In the genomic region with DNA sequence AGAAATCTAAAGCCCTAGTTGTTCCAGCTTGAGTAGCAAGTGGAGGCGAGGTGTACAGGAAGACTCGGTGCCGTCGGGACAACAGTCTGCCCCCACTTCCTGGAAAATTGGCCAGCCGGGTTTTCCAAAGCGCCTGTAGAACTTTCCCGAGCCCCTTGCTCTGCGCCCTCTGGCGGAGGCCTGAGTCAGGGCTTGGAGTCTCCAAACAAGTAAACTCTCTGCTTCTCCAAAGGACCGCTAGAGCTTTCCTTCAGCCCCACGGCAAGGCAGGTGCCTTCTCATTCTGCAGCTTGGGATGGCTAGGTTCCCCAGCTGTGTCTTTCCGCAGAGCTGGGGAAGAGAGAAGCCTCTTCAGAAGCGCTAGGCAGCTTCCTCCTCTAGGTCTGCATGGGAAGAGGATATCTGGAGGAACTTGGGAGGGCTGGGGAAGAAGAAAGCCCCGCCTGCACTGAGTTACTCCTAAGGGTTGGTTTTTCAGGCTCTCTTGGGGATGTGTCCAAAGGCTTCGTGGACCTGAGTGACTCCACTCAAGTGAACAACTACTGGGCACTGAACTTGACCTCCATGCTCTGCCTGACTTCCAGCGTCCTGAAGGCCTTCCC, we compare ENCODE assay signal across 1 cellular context.
TF ChIP-seq lines count a peak whose summit lies in the region.

No MANE protein-coding gene starts in this region.

TF ChIP-seq in HepG2, 621 proteins besides CTCF, POLR2A, EP300 and RAD21 (continued from another document and continues in another):
- TF ChIP-seq, protein P1, sequence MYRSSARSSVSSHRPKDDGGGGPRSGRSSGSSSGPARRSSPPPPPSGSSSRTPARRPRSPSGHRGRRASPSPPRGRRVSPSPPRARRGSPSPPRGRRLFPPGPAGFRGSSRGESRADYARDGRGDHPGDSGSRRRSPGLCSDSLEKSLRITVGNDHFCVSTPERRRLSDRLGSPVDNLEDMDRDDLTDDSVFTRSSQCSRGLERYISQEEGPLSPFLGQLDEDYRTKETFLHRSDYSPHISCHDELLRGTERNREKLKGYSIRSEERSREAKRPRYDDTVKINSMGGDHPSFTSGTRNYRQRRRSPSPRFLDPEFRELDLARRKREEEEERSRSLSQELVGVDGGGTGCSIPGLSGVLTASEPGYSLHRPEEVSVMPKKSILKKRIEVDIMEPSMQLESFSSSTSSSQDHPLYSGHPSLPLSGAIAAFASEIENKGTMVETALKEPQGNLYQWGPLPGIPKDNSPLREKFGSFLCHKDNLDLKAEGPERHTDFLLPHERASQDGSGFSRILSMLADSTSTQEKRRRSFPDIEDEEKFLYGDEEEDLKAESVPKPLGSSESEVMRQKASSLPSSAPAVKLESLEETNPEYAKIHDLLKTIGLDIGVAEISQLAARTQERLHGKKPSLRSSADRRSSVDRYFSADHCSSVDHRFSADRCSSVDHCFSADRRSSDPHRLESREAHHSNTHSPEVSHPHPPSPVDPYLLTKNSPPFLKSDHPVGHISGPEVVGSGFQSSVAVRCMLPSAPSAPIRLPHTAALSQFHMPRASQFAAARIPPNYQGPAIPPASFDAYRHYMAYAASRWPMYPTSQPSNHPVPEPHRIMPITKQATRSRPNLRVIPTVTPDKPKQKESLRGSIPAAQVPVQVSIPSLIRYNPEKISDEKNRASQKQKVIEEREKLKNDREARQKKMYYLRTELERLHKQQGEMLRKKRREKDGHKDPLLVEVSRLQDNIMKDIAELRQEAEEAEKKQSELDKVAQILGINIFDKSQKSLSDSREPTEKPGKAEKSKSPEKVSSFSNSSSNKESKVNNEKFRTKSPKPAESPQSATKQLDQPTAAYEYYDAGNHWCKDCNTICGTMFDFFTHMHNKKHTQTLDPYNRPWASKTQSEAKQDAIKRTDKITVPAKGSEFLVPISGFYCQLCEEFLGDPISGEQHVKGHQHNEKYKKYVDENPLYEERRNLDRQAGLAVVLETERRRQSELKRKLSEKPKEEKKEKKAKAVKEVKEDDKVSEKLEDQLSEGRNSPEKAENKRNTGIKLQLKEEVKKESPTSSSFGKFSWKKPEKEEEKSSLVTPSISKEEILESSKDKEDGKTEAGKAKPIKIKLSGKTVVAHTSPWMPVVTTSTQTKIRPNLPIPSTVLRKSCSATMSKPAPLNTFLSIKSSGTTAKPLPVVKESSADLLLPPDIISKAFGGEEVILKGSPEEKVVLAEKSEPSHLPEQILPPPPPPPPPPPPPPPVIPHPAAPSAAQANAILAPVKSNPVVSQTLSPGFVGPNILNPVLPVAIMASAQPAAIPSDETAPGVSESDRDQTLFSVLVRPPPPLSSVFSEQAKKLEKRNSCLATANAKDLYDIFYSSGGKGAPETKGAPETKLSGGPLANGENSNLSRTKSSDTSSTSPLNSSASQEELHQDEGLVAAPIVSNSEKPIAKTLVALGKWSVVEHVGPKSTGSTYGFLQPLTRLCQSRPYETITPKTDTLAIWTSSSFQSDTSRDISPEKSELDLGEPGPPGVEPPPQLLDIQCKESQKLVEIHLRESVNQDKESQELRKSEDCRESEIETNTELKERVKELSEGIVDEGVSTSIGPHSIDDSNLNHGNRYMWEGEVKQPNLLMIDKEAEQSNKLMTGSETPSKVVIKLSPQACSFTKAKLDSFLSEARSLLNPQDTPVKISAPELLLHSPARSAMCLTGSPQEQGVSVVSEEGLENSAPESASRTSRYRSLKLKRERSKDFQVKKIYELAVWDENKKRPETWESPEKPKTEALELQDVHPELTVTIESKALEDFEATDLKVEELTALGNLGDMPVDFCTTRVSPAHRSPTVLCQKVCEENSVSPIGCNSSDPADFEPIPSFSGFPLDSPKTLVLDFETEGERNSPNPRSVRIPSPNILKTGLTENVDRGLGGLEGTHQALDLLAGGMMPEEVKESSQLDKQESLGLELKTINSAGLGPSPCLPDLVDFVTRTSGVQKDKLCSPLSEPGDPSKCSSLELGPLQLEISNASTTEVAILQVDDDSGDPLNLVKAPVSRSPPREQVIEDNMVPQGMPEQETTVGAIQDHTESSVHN (CRISPR knock-in tag; IDR thresholded peaks at IDR 0.05) = no peak; the same call in 1 of the 2 replicates
- TF ChIP-seq GABPA (IDR thresholded peaks at IDR 0.05; ENCODE audit: low read depth, low read length) = peak; percentile 22; the same call in 1 of the 2 replicates
- peak; percentile 63 for TF ChIP-seq GABPA (CRISPR knock-in tag; IDR thresholded peaks at IDR 0.05; ENCODE audit: low read depth)
- no peak for TF ChIP-seq WIZ (CRISPR knock-in tag; IDR thresholded peaks at IDR 0.05)
- no peak for TF ChIP-seq SETDB1 (CRISPR knock-in tag; IDR thresholded peaks at IDR 0.05; ENCODE audit: borderline replicate concordance)
- TF ChIP-seq SRSF4 (IDR thresholded peaks at IDR 0.05; ENCODE audit: low read depth, low read length, poor library complexity, severe bottlenecking) = no peak
- TF ChIP-seq STAT5B (CRISPR knock-in tag; IDR thresholded peaks at IDR 0.05) = 0 out of 2 replicates have a peak, but pooled peaks have one; percentile 57
- peak; percentile 64; the same call in 1 of the 2 replicates for TF ChIP-seq GZF1 (CRISPR knock-in tag; IDR thresholded peaks at IDR 0.05)
- TF ChIP-seq, protein P2, sequence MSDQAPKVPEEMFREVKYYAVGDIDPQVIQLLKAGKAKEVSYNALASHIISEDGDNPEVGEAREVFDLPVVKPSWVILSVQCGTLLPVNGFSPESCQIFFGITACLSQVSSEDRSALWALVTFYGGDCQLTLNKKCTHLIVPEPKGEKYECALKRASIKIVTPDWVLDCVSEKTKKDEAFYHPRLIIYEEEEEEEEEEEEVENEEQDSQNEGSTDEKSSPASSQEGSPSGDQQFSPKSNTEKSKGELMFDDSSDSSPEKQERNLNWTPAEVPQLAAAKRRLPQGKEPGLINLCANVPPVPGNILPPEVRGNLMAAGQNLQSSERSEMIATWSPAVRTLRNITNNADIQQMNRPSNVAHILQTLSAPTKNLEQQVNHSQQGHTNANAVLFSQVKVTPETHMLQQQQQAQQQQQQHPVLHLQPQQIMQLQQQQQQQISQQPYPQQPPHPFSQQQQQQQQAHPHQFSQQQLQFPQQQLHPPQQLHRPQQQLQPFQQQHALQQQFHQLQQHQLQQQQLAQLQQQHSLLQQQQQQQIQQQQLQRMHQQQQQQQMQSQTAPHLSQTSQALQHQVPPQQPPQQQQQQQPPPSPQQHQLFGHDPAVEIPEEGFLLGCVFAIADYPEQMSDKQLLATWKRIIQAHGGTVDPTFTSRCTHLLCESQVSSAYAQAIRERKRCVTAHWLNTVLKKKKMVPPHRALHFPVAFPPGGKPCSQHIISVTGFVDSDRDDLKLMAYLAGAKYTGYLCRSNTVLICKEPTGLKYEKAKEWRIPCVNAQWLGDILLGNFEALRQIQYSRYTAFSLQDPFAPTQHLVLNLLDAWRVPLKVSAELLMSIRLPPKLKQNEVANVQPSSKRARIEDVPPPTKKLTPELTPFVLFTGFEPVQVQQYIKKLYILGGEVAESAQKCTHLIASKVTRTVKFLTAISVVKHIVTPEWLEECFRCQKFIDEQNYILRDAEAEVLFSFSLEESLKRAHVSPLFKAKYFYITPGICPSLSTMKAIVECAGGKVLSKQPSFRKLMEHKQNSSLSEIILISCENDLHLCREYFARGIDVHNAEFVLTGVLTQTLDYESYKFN (CRISPR knock-in tag; conservative IDR thresholded peaks at IDR 0.05) = no peak
- no peak for TF ChIP-seq ZNF564 (CRISPR knock-in tag; IDR thresholded peaks at IDR 0.05)
- TF ChIP-seq, protein P3, sequence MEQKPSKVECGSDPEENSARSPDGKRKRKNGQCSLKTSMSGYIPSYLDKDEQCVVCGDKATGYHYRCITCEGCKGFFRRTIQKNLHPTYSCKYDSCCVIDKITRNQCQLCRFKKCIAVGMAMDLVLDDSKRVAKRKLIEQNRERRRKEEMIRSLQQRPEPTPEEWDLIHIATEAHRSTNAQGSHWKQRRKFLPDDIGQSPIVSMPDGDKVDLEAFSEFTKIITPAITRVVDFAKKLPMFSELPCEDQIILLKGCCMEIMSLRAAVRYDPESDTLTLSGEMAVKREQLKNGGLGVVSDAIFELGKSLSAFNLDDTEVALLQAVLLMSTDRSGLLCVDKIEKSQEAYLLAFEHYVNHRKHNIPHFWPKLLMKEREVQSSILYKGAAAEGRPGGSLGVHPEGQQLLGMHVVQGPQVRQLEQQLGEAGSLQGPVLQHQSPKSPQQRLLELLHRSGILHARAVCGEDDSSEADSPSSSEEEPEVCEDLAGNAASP (CRISPR knock-in tag; IDR thresholded peaks at IDR 0.05; ENCODE audit: borderline replicate concordance) = peak; percentile 68
- TF ChIP-seq SIX1 (CRISPR knock-in tag; IDR thresholded peaks at IDR 0.05; ENCODE audit: borderline replicate concordance) = no peak
- TF ChIP-seq, protein P4, sequence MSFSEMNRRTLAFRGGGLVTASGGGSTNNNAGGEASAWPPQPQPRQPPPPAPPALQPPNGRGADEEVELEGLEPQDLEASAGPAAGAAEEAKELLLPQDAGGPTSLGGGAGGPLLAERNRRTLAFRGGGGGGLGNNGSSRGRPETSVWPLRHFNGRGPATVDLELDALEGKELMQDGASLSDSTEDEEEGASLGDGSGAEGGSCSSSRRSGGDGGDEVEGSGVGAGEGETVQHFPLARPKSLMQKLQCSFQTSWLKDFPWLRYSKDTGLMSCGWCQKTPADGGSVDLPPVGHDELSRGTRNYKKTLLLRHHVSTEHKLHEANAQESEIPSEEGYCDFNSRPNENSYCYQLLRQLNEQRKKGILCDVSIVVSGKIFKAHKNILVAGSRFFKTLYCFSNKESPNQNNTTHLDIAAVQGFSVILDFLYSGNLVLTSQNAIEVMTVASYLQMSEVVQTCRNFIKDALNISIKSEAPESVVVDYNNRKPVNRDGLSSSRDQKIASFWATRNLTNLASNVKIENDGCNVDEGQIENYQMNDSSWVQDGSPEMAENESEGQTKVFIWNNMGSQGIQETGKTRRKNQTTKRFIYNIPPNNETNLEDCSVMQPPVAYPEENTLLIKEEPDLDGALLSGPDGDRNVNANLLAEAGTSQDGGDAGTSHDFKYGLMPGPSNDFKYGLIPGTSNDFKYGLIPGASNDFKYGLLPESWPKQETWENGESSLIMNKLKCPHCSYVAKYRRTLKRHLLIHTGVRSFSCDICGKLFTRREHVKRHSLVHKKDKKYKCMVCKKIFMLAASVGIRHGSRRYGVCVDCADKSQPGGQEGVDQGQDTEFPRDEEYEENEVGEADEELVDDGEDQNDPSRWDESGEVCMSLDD (CRISPR knock-in tag; IDR thresholded peaks at IDR 0.05; ENCODE audit: borderline replicate concordance) = no peak
- TF ChIP-seq, protein P5, sequence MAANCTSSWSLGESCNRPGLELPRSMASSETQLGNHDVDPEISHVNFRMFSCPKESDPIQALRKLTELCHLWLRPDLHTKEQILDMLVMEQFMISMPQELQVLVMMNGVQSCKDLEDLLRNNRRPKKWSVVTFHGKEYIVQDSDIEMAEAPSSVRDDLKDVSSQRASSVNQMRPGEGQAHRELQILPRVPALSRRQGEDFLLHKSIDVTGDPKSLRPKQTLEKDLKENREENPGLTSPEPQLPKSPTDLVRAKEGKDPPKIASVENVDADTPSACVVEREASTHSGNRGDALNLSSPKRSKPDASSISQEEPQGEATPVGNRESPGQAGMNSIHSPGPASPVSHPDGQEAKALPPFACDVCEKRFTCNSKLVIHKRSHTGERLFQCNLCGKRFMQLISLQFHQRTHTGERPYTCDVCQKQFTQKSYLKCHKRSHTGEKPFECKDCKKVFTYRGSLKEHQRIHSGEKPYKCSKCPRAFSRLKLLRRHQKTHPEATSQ (CRISPR knock-in tag; IDR thresholded peaks at IDR 0.05; ENCODE audit: borderline replicate concordance) = 0 out of 2 replicates have a peak, but pooled peaks have one; percentile 18
- no peak for TF ChIP-seq SIN3B (IDR thresholded peaks at IDR 0.05; ENCODE audit: low read length)
- TF ChIP-seq ZNF841 (CRISPR knock-in tag; IDR thresholded peaks at IDR 0.05; ENCODE audit: borderline replicate concordance) = no peak
- TF ChIP-seq KLF9 (CRISPR knock-in tag; IDR thresholded peaks at IDR 0.05; ENCODE audit: low read depth) = no peak
- no peak for TF ChIP-seq FOXP1 (IDR thresholded peaks at IDR 0.05)
- peak; percentile 51; the same call in 1 of the 2 replicates for TF ChIP-seq FOXP1 (CRISPR knock-in tag; IDR thresholded peaks at IDR 0.05)
- TF ChIP-seq, protein P6, sequence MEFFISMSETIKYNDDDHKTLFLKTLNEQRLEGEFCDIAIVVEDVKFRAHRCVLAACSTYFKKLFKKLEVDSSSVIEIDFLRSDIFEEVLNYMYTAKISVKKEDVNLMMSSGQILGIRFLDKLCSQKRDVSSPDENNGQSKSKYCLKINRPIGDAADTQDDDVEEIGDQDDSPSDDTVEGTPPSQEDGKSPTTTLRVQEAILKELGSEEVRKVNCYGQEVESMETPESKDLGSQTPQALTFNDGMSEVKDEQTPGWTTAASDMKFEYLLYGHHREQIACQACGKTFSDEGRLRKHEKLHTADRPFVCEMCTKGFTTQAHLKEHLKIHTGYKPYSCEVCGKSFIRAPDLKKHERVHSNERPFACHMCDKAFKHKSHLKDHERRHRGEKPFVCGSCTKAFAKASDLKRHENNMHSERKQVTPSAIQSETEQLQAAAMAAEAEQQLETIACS (CRISPR knock-in tag; IDR thresholded peaks at IDR 0.05) = no peak
- no peak for TF ChIP-seq MATR3 (CRISPR knock-in tag; IDR thresholded peaks at IDR 0.05)
- TF ChIP-seq POGZ (CRISPR knock-in tag; IDR thresholded peaks at IDR 0.05) = 0 out of 2 replicates have a peak, but pooled peaks have one; percentile 43
- TF ChIP-seq, protein P7, sequence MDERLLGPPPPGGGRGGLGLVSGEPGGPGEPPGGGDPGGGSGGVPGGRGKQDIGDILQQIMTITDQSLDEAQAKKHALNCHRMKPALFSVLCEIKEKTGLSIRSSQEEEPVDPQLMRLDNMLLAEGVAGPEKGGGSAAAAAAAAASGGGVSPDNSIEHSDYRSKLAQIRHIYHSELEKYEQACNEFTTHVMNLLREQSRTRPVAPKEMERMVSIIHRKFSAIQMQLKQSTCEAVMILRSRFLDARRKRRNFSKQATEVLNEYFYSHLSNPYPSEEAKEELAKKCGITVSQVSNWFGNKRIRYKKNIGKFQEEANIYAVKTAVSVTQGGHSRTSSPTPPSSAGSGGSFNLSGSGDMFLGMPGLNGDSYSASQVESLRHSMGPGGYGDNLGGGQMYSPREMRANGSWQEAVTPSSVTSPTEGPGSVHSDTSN (CRISPR knock-in tag; IDR thresholded peaks at IDR 0.05) = no peak
- TF ChIP-seq, protein P8, sequence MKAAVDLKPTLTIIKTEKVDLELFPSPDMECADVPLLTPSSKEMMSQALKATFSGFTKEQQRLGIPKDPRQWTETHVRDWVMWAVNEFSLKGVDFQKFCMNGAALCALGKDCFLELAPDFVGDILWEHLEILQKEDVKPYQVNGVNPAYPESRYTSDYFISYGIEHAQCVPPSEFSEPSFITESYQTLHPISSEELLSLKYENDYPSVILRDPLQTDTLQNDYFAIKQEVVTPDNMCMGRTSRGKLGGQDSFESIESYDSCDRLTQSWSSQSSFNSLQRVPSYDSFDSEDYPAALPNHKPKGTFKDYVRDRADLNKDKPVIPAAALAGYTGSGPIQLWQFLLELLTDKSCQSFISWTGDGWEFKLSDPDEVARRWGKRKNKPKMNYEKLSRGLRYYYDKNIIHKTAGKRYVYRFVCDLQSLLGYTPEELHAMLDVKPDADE (CRISPR knock-in tag; IDR thresholded peaks at IDR 0.05) = no peak
- TF ChIP-seq XRCC5 (optimal IDR thresholded peaks at IDR 0.05; ENCODE audit: low read length) = peak; percentile 100
- TF ChIP-seq IRF2 (CRISPR knock-in tag; IDR thresholded peaks at IDR 0.05) = no peak
- TF ChIP-seq SOX13 (IDR thresholded peaks at IDR 0.05) = no peak
- peak in 1 of 2 experiments; percentile 68; a peak in 2 of 4 replicates for TF ChIP-seq SOX13 (CRISPR knock-in tag; conservative IDR thresholded peaks at IDR 0.05 in 1 of 2, IDR thresholded peaks at IDR 0.05 in 1 of 2)
- no peak for TF ChIP-seq GTF2F1 (IDR thresholded peaks at IDR 0.05; ENCODE audit: low read length)
- TF ChIP-seq MAZ (IDR thresholded peaks at IDR 0.05; ENCODE audit: borderline replicate concordance, low read depth, low read length) = 0 out of 2 replicates have a peak, but pooled peaks have one; percentile 60
- no peak for TF ChIP-seq MAZ (CRISPR knock-in tag; IDR thresholded peaks at IDR 0.05; ENCODE audit: low read depth)
